Comparison of ENCODE assay signal across 21 cellular contexts in the genomic region with DNA sequence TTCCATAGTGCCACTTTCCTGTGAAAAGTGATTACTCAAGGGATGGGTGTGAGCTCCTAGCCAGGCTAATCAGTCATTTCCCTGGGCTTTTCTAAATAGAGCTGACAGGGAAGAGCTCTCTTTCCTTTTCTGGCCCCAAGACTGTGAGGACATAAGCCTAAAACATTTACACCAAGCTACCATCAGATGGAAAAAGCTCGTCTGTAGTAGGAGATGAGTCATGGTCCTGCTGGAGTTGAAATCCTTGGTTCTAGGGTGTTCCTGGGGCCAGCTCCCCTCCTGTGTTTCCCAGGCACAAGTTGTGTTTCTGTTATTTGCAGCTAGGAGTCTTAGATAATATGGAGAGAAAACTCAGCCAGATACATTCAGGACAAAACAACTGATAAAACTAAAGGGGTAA. TPM values are rescaled to one million over a fixed set of nuclear protein-coding genes. Genes with fewer than 3 reads are reported as not detected.
DNase-seq lines count a peak whose midpoint lies in the region; ATAC-seq and TF ChIP-seq lines count a peak whose summit lies in the region.
"Had no signal": no experiment of that assay in that cellular context is flagged by ENCODE, and none has a peak within 500 bp of the region (broad histone marks: within the 10 kb centered on the region; RNA-seq: fewer than 3 reads in every experiment).

No MANE protein-coding gene starts in this region.

- H3K79me2 ChIP-seq in fibroblast of lung (ENCODE audit: control insufficient read depth, insufficient read depth, low read length) = no peaks in the 10 kb centered on the region

- no peak overlapping the region for H2AFZ ChIP-seq in fibroblast of lung (ENCODE audit: low read length)
- H2AFZ ChIP-seq: neural progenitor cell had no signal

- TF ChIP-seq EP300 in gastroesophageal sphincter (IDR thresholded peaks at IDR 0.05) = no peak

- 33% methylated on average over 1 of the region's 1 CpG; no CpG with 5 or more reads in 1 of the 2 donors for WGBS in gastroesophageal sphincter (ENCODE audit: low coverage in 1 of 2), 2 donors

- no peaks in the 10 kb centered on the region for H3K27me3 ChIP-seq in fibroblast of lung (ENCODE audit: control insufficient read depth, insufficient read depth, low read length)
- H3K27me3 ChIP-seq in gastroesophageal sphincter = no peaks in the 10 kb centered on the region
- H3K27me3 ChIP-seq: neural progenitor cell, transverse colon had no signal

- ATAC-seq in HG02884 (IDR thresholded peaks at IDR 0.05; ENCODE audit: unreplicated experiment) (no peak), gastroesophageal sphincter (no peak), GM21825 (IDR thresholded peaks at IDR 0.05; ENCODE audit: unreplicated experiment) (no peak)

- TF ChIP-seq CTCF in fibroblast of lung (conservative IDR thresholded peaks at IDR 0.05 in 1 of 2, IDR thresholded peaks at IDR 0.05 in 1 of 2; ENCODE audit: low read depth in 1 of 2, low read length in 2 of 2) (no peak), gastroesophageal sphincter (IDR thresholded peaks at IDR 0.05) (no peak)

- H4K20me1 ChIP-seq in fibroblast of lung (ENCODE audit: control insufficient read depth, extremely low read depth, insufficient read depth, low read length) = no peaks in the 10 kb centered on the region

- H3K9me3 ChIP-seq in fibroblast of lung (ENCODE audit: control insufficient read depth, insufficient read depth, low read depth, low read length) (no peaks in the 10 kb centered on the region), gastroesophageal sphincter (no peaks in the 10 kb centered on the region)
- H3K9me3 ChIP-seq: transverse colon had no signal

- H3K4me1 ChIP-seq in fibroblast of lung (ENCODE audit: control insufficient read depth, extremely low read depth, insufficient read depth, low read length) = no peaks in the 10 kb centered on the region
- H3K4me1 ChIP-seq in gastroesophageal sphincter = no peaks in the 10 kb centered on the region
- H3K4me1 ChIP-seq: neural progenitor cell, transverse colon had no signal

- no peak overlapping the region for H3K4me3 ChIP-seq in fibroblast of lung (replicated peaks in 1 of 4; ENCODE audit: control extremely low read depth in 1 of 4, insufficient read depth in 1 of 4, low read depth in 3 of 4, low read length in 4 of 4)
- no peak overlapping the region for H3K4me3 ChIP-seq in gastroesophageal sphincter
- H3K4me3 ChIP-seq: neural progenitor cell, transverse colon had no signal

- no peak overlapping the region for H3K4me2 ChIP-seq in fibroblast of lung (ENCODE audit: extremely low read depth, insufficient read depth, low read length)
- H3K4me2 ChIP-seq: neural progenitor cell had no signal

- H3K27ac ChIP-seq in fibroblast of lung (ENCODE audit: insufficient read depth, low read length) (no peak overlapping the region), gastroesophageal sphincter (no peak overlapping the region)
- H3K27ac ChIP-seq: 22Rv1, epithelial cell of prostate, neural progenitor cell, transverse colon had no signal

- no peak overlapping the region for H3K9ac ChIP-seq in fibroblast of lung (ENCODE audit: insufficient read depth, low read length)
- H3K9ac ChIP-seq: neural progenitor cell had no signal

- peak; percentile 8 for DNase-seq in DMS53 (lab: John Stamatoyannopoulos, UW)
- no peak for DNase-seq in DMS53 treated with DMSO at 0.1 percent for 48 hours (lab: John Stamatoyannopoulos, UW; ENCODE audit: unreplicated experiment)
- DNase-seq in RPMI7951 (ENCODE audit: low read depth) = peak; percentile 74
- DNase-seq in fibroblast of lung (ENCODE audit: low read depth in 2 of 2) = peak; percentile 45 to 58
- DNase-seq in stromal cell of bone marrow (ENCODE audit: low read depth) = peak; percentile 69
- DNase-seq: CD4-positive, CD25-positive, alpha-beta regulatory T cell; DND-41; midbrain; NCI-H2081; NCI-H524; stimulated activated naive CD4-positive, alpha-beta T cell; transverse colon had no signal

- TF ChIP-seq POLR2A in gastroesophageal sphincter (IDR thresholded peaks at IDR 0.05) = no peak

- no peaks in the 10 kb centered on the region for H3K36me3 ChIP-seq in fibroblast of lung (ENCODE audit: control insufficient read depth, insufficient read depth, low read length)
- H3K36me3 ChIP-seq in gastroesophageal sphincter = no peaks in the 10 kb centered on the region
- H3K36me3 ChIP-seq: neural progenitor cell, transverse colon had no signal

RNA-seq across cellular contexts. Expression of gene NDP, which starts 52.4 kb away (rescaled TPM):
- total RNA-seq in RPMI7951 (2014; rRNA removed; shearing (Covaris generic)) = 2.4 and 4.8 TPM in 2 replicates
- total RNA-seq in fibroblast of lung = 1.3 and 5.3 TPM in 2 replicates
- 0.79 and 1.6 TPM in 2 replicates for polyA plus RNA-seq in fibroblast of lung
- 0.58 and 0.91 TPM in 2 replicates for polyA plus RNA-seq in fibroblast of lung (2012)
- polyA minus RNA-seq in fibroblast of lung (ENCODE audit: low replicate concordance) = 1.1 and 1.9 TPM in 2 replicates
- not detected for total RNA-seq in gastroesophageal sphincter
- total RNA-seq: activated CD8-positive, alpha-beta memory T cell treated with anti-CD3 and anti-CD28 coated beads for 36 hours; CD4-positive, CD25-positive, alpha-beta regulatory T cell; OCI-LY7; T-helper 2 cell treated with Interferon-gamma antibody and Interleukin-4, amounts not matched to agents 100 ng/mL and 5 ng/mL, for 36 hours had no signal
- polyA plus RNA-seq: CD4-positive, CD25-positive, alpha-beta regulatory T cell had no signal
